Comparison of ENCODE assay signal across 8 cellular contexts in genomic region chrX:119990409-119990994, GRCh38.
DNase-seq lines count a peak whose midpoint lies in the region; ATAC-seq lines count a peak whose summit lies in the region.

No MANE protein-coding gene starts in this region.

- no peak overlapping the region for H3K27ac ChIP-seq in rectal smooth muscle tissue (ENCODE audit: low read depth, low read length)

- peaks cover 7 to 13% of the 10 kb centered on the region in 2 donors for H3K4me1 Mint-ChIP-seq in effector memory CD8-positive, alpha-beta T cell (ENCODE audit: low read depth in 2 of 2)

- H3K9ac ChIP-seq in rectal smooth muscle tissue (ENCODE audit: low read length), result no peak overlapping the region

- peak overlapping the region; percentile 44 for H3K4me3 ChIP-seq in rectal smooth muscle tissue (ENCODE audit: low read length)

- no peaks in the 10 kb centered on the region for H3K36me3 Mint-ChIP-seq in effector memory CD8-positive, alpha-beta T cell (ENCODE audit: insufficient read depth)

- peaks cover 11% of the 10 kb centered on the region for H3K27me3 ChIP-seq in rectal smooth muscle tissue (ENCODE audit: control insufficient read depth, insufficient read depth, low read length)

- DNase-seq in NCI-H748 (lab: John Stamatoyannopoulos, UW; ENCODE audit: unreplicated experiment), result peak; percentile 49
- DNase-seq in NCI-H748 treated with DMSO at 0.1 percent for 48 hours (lab: John Stamatoyannopoulos, UW), result no peak
- DNase-seq in NCI-H345 (lab: John Stamatoyannopoulos, UW), result peak; percentile 16
- no peak for DNase-seq in effector memory CD8-positive, alpha-beta T cell
- no peak for DNase-seq in NAMALWA (ENCODE audit: low spot score)

- no peaks in the 10 kb centered on the region for H3K4me1 ChIP-seq in rectal smooth muscle tissue (ENCODE audit: control insufficient read depth, insufficient read depth, low read length)

- H3K9me3 Mint-ChIP-seq in effector memory CD8-positive, alpha-beta T cell, result no peaks in the 10 kb centered on the region

- ATAC-seq in effector memory CD8-positive, alpha-beta T cell (replicated peaks), result no peak
- ATAC-seq in GM18858 (IDR thresholded peaks at IDR 0.05; ENCODE audit: unreplicated experiment), result no peak
- no peak for ATAC-seq in HG02938 (IDR thresholded peaks at IDR 0.05; ENCODE audit: unreplicated experiment)

- no peak overlapping the region for H3K27ac Mint-ChIP-seq in effector memory CD8-positive, alpha-beta T cell

- no peaks in the 10 kb centered on the region for H3K36me3 ChIP-seq in rectal smooth muscle tissue (ENCODE audit: control insufficient read depth, insufficient read depth, low read length)

- H3K4me3 Mint-ChIP-seq in effector memory CD8-positive, alpha-beta T cell, result peak overlapping the region; percentile 68 to 74

- peaks cover 70 to 76% of the 10 kb centered on the region in 2 donors for H3K27me3 Mint-ChIP-seq in effector memory CD8-positive, alpha-beta T cell

Comparison
In these comparisons a context has a peak if more than half of its experiments do, and no peak if none do; other contexts are left out.
1. DNase-seq: peak in NCI-H748 (single experiment) and NCI-H345 (single experiment); none in NCI-H748 treated with DMSO at 0.1 percent for 48 hours (single experiment), effector memory CD8-positive, alpha-beta T cell (0 of 3) and NAMALWA (single experiment).